Comparison of ENCODE assay signal across 8 cellular contexts in genomic region chr22:29394931-29395581, GRCh38. TPM values are rescaled to one million over a fixed set of nuclear protein-coding genes. Genes with fewer than 3 reads are reported as not detected.
DNase-seq lines count a peak whose midpoint lies in the region; ATAC-seq, FAIRE-seq and TF ChIP-seq lines count a peak whose summit lies in the region.

No MANE protein-coding gene starts in this region.

- TF ChIP-seq CTCF in AG04449 (IDR thresholded peaks at IDR 0.05; ENCODE audit: insufficient read depth, low read length, missing control alignments) (peak; percentile 84), astrocyte of the cerebellum (IDR thresholded peaks at IDR 0.05; ENCODE audit: low read depth, low read length, missing control alignments) (peak; percentile 81)

- H3K27me3 Mint-ChIP-seq in T-helper 2 cell treated with Interferon-gamma antibody and Interleukin-4, amounts not matched to agents 5 μg/mL and 100 μg/mL, for 36 hours (ENCODE audit: low read depth): peaks cover 5% of the 10 kb centered on the region

- POLR2A ChIA-PET in AG04449 (lab: Yijun Ruan, JAX): no interaction called here

- no peaks in the 10 kb centered on the region for H3K9me3 Mint-ChIP-seq in T-helper 2 cell treated with Interferon-gamma antibody and Interleukin-4, amounts not matched to agents 5 μg/mL and 100 μg/mL, for 36 hours

- no peaks in the 10 kb centered on the region for H3K36me3 Mint-ChIP-seq in T-helper 2 cell treated with Interferon-gamma antibody and Interleukin-4, amounts not matched to agents 5 μg/mL and 100 μg/mL, for 36 hours (ENCODE audit: low read depth)

- 5 to 7% (median 6%) methylated on average over 10 of the region's 10 CpGs for WGBS in small intestine, 3 donors

- ATAC-seq in GM19463 (IDR thresholded peaks at IDR 0.05; ENCODE audit: unreplicated experiment) (peak; percentile 47), HG03571 (IDR thresholded peaks at IDR 0.05; ENCODE audit: unreplicated experiment) (no peak)

- no peak for DNase-seq in AG04449 (ENCODE audit: low read depth, low spot score)
- DNase-seq in NCI-H1694 (lab: John Stamatoyannopoulos, UW): peak; percentile 82
- DNase-seq in T-helper 2 cell treated with Interferon-gamma antibody and Interleukin-4, amounts not matched to agents 5 μg/mL and 100 μg/mL, for 36 hours (ENCODE audit: low spot score): peak; percentile 50
- DNase-seq in astrocyte of the cerebellum (ENCODE audit: low read depth): peak; percentile 45
- peak; percentile 32 to 83 for DNase-seq in hippocampal formation (lab: John Stamatoyannopoulos, UW)
- DNase-seq in small intestine: peak; percentile 85

- FAIRE-seq in small intestine (lab: Jason Lieb, UNC): no peak

- no peak overlapping the region for H3K4me3 Mint-ChIP-seq in T-helper 2 cell treated with Interferon-gamma antibody and Interleukin-4, amounts not matched to agents 5 μg/mL and 100 μg/mL, for 36 hours

- H3K4me1 ChIP-seq in small intestine (ENCODE audit: control insufficient read depth in 2 of 2, insufficient read depth in 1 of 2, low read depth in 1 of 2, low read length in 1 of 2): peaks cover 0 to 2% of the 10 kb centered on the region in 2 donors

- H3K27ac ChIP-seq in small intestine (ENCODE audit: low read depth in 1 of 2, low read length in 1 of 2): no peak overlapping the region

- in situ Hi-C loops in astrocyte of the cerebellum (cut with HindIII; ENCODE audit: low sequenced_read_pairs): no loop called here

- H3K4me1 Mint-ChIP-seq in T-helper 2 cell treated with Interferon-gamma antibody and Interleukin-4, amounts not matched to agents 5 μg/mL and 100 μg/mL, for 36 hours (ENCODE audit: low read depth): peaks cover 9% of the 10 kb centered on the region

- H3K36me3 ChIP-seq in small intestine (ENCODE audit: control insufficient read depth in 2 of 2, insufficient read depth in 2 of 2, low read length in 2 of 2): no peaks in the 10 kb centered on the region

- H3K4me3 ChIP-seq in AG04449 (ENCODE audit: low read depth, low read length) (no peak overlapping the region), astrocyte of the cerebellum (ENCODE audit: low read depth, low read length) (no peak overlapping the region), small intestine (ENCODE audit: low read depth in 1 of 2, low read length in 2 of 2) (no peak overlapping the region)

- H3K27ac Mint-ChIP-seq in T-helper 2 cell treated with Interferon-gamma antibody and Interleukin-4, amounts not matched to agents 5 μg/mL and 100 μg/mL, for 36 hours: peak overlapping the region; percentile 21

- CTCF ChIA-PET in AG04449 (lab: Yijun Ruan, JAX): interaction anchor here (0.6 to 5.4 kb wide), 19 partner anchors 13 to 693 kb away, joined by 3 to 60 read pairs (median 4); partner anchors contain the start of gene THOC5

- H3K27me3 ChIP-seq in small intestine (ENCODE audit: control insufficient read depth in 2 of 2, insufficient read depth in 2 of 2, low read length in 2 of 2): no peaks in the 10 kb centered on the region

- H3K9me3 ChIP-seq in small intestine (ENCODE audit: control insufficient read depth, low read depth): no peaks in the 10 kb centered on the region

RNA-seq across cellular contexts. Expression of gene AP1B1, which starts 6.7 kb away (rescaled TPM):
- polyA plus RNA-seq in small intestine: 10 to 100 TPM; 51.6 to 61.6 (median 55.0) TPM

RNA-seq across cellular contexts. Expression of gene RFPL1, which starts 43.3 kb away (rescaled TPM):
- polyA plus RNA-seq in small intestine: under 1 TPM in 1 of 3 donors, not detected in 2; 0.04 TPM
